8 cellular contexts compared by ENCODE assay signal in genomic region chr3:130894873-130895330, GRCh38. TPM values are rescaled to one million over a fixed set of nuclear protein-coding genes. Genes with fewer than 3 reads are reported as not detected.
DNase-seq lines count a peak whose midpoint lies in the region; ATAC-seq lines count a peak whose summit lies in the region.

No MANE protein-coding gene starts in this region.

- peak overlapping the region; percentile 93 for H3K4me3 ChIP-seq in iPS-18c (ENCODE audit: insufficient read depth, low read depth, low read length)

- no peaks in the 10 kb centered on the region for H3K36me3 Mint-ChIP-seq in activated CD4-positive, alpha-beta T cell treated with anti-CD3 and anti-CD28 coated beads, Interleukin-2, amount 10 ng/mL, durations not matched to agents 24 days and 14 days (ENCODE audit: low read depth)
- H3K36me3 Mint-ChIP-seq in activated CD4-positive, alpha-beta memory T cell treated with anti-CD3 and anti-CD28 coated beads for 36 hours: peaks cover 6% of the 10 kb centered on the region

- no peak for DNase-seq in activated CD4-positive, alpha-beta T cell treated with anti-CD3 and anti-CD28 coated beads, Interleukin-2, amount 10 ng/mL, durations not matched to agents 24 days and 14 days
- DNase-seq in activated CD4-positive, alpha-beta T cell treated with anti-CD3 and anti-CD28 coated beads, Interleukin-2, amount 50 U/mL, for 4 hours: no peak
- DNase-seq in activated CD4-positive, alpha-beta memory T cell treated with anti-CD3 and anti-CD28 coated beads for 36 hours: no peak
- peak; percentile 53 for DNase-seq in superior temporal gyrus (ENCODE audit: extremely low spot score)
- DNase-seq in stimulated activated CD4-positive, alpha-beta T cell treated with anti-CD3 and anti-CD28 coated beads, Interleukin-12 subunit alpha, Interleukin-12 subunit beta, amount 100 ng/mL, for 4 hours: no peak
- no peak for DNase-seq in NK-92 treated with Interleukin-12 subunit alpha and Interleukin-12 subunit beta, amount 100 ng/mL, for 24 hours (lab: John Stamatoyannopoulos, UW)

- H3K9me3 ChIP-seq in iPS-18c (ENCODE audit: control insufficient read depth, insufficient read depth, low read length): no peaks in the 10 kb centered on the region

- ATAC-seq in GM21717 (IDR thresholded peaks at IDR 0.05; ENCODE audit: unreplicated experiment): no peak

- no peaks in the 10 kb centered on the region for H3K9me3 Mint-ChIP-seq in activated CD4-positive, alpha-beta T cell treated with anti-CD3 and anti-CD28 coated beads, Interleukin-2, amount 10 ng/mL, durations not matched to agents 24 days and 14 days
- no peaks in the 10 kb centered on the region for H3K9me3 Mint-ChIP-seq in activated CD4-positive, alpha-beta memory T cell treated with anti-CD3 and anti-CD28 coated beads for 36 hours

- no peaks in the 10 kb centered on the region for H3K27me3 Mint-ChIP-seq in activated CD4-positive, alpha-beta T cell treated with anti-CD3 and anti-CD28 coated beads, Interleukin-2, amount 10 ng/mL, durations not matched to agents 24 days and 14 days
- H3K27me3 Mint-ChIP-seq in activated CD4-positive, alpha-beta memory T cell treated with anti-CD3 and anti-CD28 coated beads for 36 hours: no peaks in the 10 kb centered on the region

- CTCF ChIA-PET in activated CD4-positive, alpha-beta memory T cell treated with anti-CD3 and anti-CD28 coated beads for 36 hours (lab: Charles Lee): interaction anchor here (0.9 to 6.5 kb wide), 6 partner anchors 13 to 486 kb away, joined by 3 to 114 read pairs (median 6); partner anchors contain the start of genes NUDT16 and PIK3R4

- peak overlapping the region; percentile 97 for H3K4me3 Mint-ChIP-seq in activated CD4-positive, alpha-beta T cell treated with anti-CD3 and anti-CD28 coated beads, Interleukin-2, amount 10 ng/mL, durations not matched to agents 24 days and 14 days
- H3K4me3 Mint-ChIP-seq in activated CD4-positive, alpha-beta memory T cell treated with anti-CD3 and anti-CD28 coated beads for 36 hours: peak overlapping the region; percentile 95

- POLR2A ChIA-PET in activated CD4-positive, alpha-beta memory T cell treated with anti-CD3 and anti-CD28 coated beads for 36 hours (lab: Charles Lee): interaction anchor here (2.0 to 3.8 kb wide), 3 partner anchors 13 to 131 kb away, joined by 6 to 28 read pairs (median 12); partner anchors contain the start of genes ASTE1 and NEK11

- intact Hi-C loops in activated CD4-positive, alpha-beta T cell treated with anti-CD3 and anti-CD28 coated beads, Interleukin-2, amount 10 ng/mL, durations not matched to agents 24 days and 14 days (cut with micrococcal nuclease): loop anchor here (2.0 to 5.0 kb wide), 4 partner anchors 37 to 783 kb away; no protein-coding TSS in a partner anchor
- intact Hi-C loops in activated CD4-positive, alpha-beta memory T cell treated with anti-CD3 and anti-CD28 coated beads for 36 hours (cut with micrococcal nuclease): loop anchor here (5.0 kb wide), 2 partner anchors 607 to 1827 kb away; partner anchors contain the start of genes MRPL3 and NPHP3

- H3K27ac Mint-ChIP-seq in activated CD4-positive, alpha-beta T cell treated with anti-CD3 and anti-CD28 coated beads, Interleukin-2, amount 10 ng/mL, durations not matched to agents 24 days and 14 days: peak overlapping the region; percentile 94
- H3K27ac Mint-ChIP-seq in activated CD4-positive, alpha-beta memory T cell treated with anti-CD3 and anti-CD28 coated beads for 36 hours: peak overlapping the region; percentile 84

- peaks cover 35% of the 10 kb centered on the region for H3K4me1 Mint-ChIP-seq in activated CD4-positive, alpha-beta T cell treated with anti-CD3 and anti-CD28 coated beads, Interleukin-2, amount 10 ng/mL, durations not matched to agents 24 days and 14 days
- peaks cover 42% of the 10 kb centered on the region for H3K4me1 Mint-ChIP-seq in activated CD4-positive, alpha-beta memory T cell treated with anti-CD3 and anti-CD28 coated beads for 36 hours (ENCODE audit: low read depth)

RNA-seq across cellular contexts. Expression of gene ATP2C1, which starts 1.0 kb away (rescaled TPM):
- 59.1 and 61.7 TPM in 2 replicates for total RNA-seq in activated CD4-positive, alpha-beta T cell treated with anti-CD3 and anti-CD28 coated beads, Interleukin-2, amount 10 ng/mL, durations not matched to agents 24 days and 14 days
- total RNA-seq in activated CD4-positive, alpha-beta memory T cell treated with anti-CD3 and anti-CD28 coated beads for 36 hours: 10 to 100 TPM; 49.8 to 53.2 TPM
